Comparison of ENCODE assay signal across 20 cellular contexts in the genomic region with DNA sequence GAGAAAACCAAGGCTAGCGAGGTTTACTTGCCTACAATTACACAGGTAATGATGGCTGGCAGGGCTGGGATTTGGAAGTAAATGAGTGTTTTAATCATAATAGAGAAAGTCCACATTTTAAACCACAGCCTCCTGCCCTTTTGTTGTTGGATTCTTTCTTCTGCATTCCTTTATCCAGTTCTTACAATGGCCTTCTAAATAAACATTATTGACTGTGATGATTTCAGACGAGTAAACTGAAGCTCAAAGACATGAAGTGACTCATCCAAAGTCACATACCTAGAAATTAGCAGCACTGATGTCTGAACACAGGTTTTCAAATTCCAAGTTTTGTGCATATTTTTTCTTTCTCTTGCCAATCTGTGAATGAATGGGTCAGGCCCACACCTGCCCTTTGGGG. TPM values are rescaled to one million over a fixed set of nuclear protein-coding genes. Genes with fewer than 3 reads are reported as not detected.
DNase-seq lines count a peak whose midpoint lies in the region; ATAC-seq and TF ChIP-seq lines count a peak whose summit lies in the region.
"Had no signal": no experiment of that assay in that cellular context is flagged by ENCODE, and none has a peak within 500 bp of the region (broad histone marks: within the 10 kb centered on the region; RNA-seq: fewer than 3 reads in every experiment).

No MANE protein-coding gene starts in this region.

- no peaks in the 10 kb centered on the region for H3K36me3 ChIP-seq in thoracic aorta

- H3K27ac ChIP-seq in foreskin keratinocyte (no peak overlapping the region), thoracic aorta (peak overlapping the region; percentile 29 to 32)
- H3K27ac ChIP-seq: 22Rv1 had no signal

- POLR2A ChIA-PET in activated B cell treated with CpG ODN at 0.5 μM for 24 hours (lab: Charles Lee): no interaction called here

- no peak for ATAC-seq in activated B cell treated with CpG ODN at 0.5 μM for 24 hours (ENCODE audit: low read depth)
- peak; percentile 51 for ATAC-seq in foreskin keratinocyte
- ATAC-seq in thoracic aorta (ENCODE audit: insufficient number of reproducible peaks, low FRiP score, low read depth): no peak
- no peak for ATAC-seq in natural killer cell
- ATAC-seq in HG03457 (IDR thresholded peaks at IDR 0.05; ENCODE audit: unreplicated experiment): no peak
- ATAC-seq: CD8-positive, alpha-beta T cell; left lobe of liver had no signal

- TF ChIP-seq CTCF in activated B cell treated with CpG ODN at 0.5 μM for 24 hours (IDR thresholded peaks at IDR 0.05) (no peak), foreskin keratinocyte (conservative IDR thresholded peaks at IDR 0.05) (no peak), thoracic aorta (IDR thresholded peaks at IDR 0.05) (no peak), natural killer cell (IDR thresholded peaks at IDR 0.05) (no peak)

- H3K9me3 ChIP-seq in thoracic aorta: no peaks in the 10 kb centered on the region

- intact Hi-C loops in activated B cell treated with CpG ODN at 0.5 μM for 24 hours (cut with micrococcal nuclease): no loop called here
- intact Hi-C loops in natural killer cell (cut with micrococcal nuclease): no loop called here

- H3K27ac Mint-ChIP-seq in T-helper 2 cell treated with Interferon-gamma antibody and Interleukin-4, amounts not matched to agents 5 μg/mL and 100 μg/mL, for 36 hours: peak overlapping the region; percentile 1
- peak overlapping the region; percentile 8 for H3K27ac Mint-ChIP-seq in activated B cell treated with CpG ODN at 0.5 μM for 24 hours
- H3K27ac Mint-ChIP-seq in natural killer cell: peak overlapping the region in 1 of 2 donors; percentile 27
- H3K27ac Mint-ChIP-seq: activated CD4-positive, alpha-beta memory T cell treated with anti-CD3 and anti-CD28 coated beads, Interleukin-2, amount 10 ng/mL, durations not matched to agents 7 days and 5 days; activated T-helper 1 cell treated with anti-CD3 and anti-CD28 coated beads, Interleukin-12 subunit alpha, Interleukin-12 subunit beta, Interleukin-2, Interleukin-4 antibody, amounts not matched to agents 30 ng/mL and 10 ng/mL and 1 ng/mL, durations not matched to agents 14 hours and 24 hours and 36 hours; endodermal cell had no signal

- H3K27me3 ChIP-seq in foreskin keratinocyte: peaks cover 2% of the 10 kb centered on the region
- H3K27me3 ChIP-seq in thoracic aorta (replicated peaks; ENCODE audit: insufficient read depth): no peaks in the 10 kb centered on the region

- no peak for DNase-seq in T-helper 2 cell treated with Interferon-gamma antibody and Interleukin-4, amounts not matched to agents 5 μg/mL and 100 μg/mL, for 36 hours (ENCODE audit: low spot score)
- DNase-seq in T-helper 2 cell (no peak), activated B cell treated with CpG ODN at 0.5 μM for 24 hours (no peak), foreskin keratinocyte (peak in 1 of 2 donors; percentile 44), thoracic aorta (ENCODE audit: low spot score) (no peak), natural killer cell (no peak), activated gamma-delta T cell (lab: John Stamatoyannopoulos, UW) (no peak)
- DNase-seq: activated CD4-positive, alpha-beta memory T cell treated with anti-CD3 and anti-CD28 coated beads, Interleukin-2, amount 10 ng/mL, durations not matched to agents 7 days and 5 days; CD8-positive, alpha-beta T cell; endodermal cell; GDM1; head of caudate nucleus; NCI-H2029 treated with DMSO at 0.1 percent for 48 hours; NCI-H748 treated with DMSO at 0.1 percent for 48 hours; T1000 had no signal

- H3K4me1 ChIP-seq in foreskin keratinocyte: no peaks in the 10 kb centered on the region
- H3K4me1 ChIP-seq in thoracic aorta (ENCODE audit: control insufficient read depth in 1 of 2, low read depth in 2 of 2): peaks cover 25 to 80% of the 10 kb centered on the region in 2 donors

- H3K4me3 ChIP-seq in thoracic aorta: no peak overlapping the region

- CTCF ChIA-PET in activated B cell treated with CpG ODN at 0.5 μM for 24 hours (lab: Charles Lee): no interaction called here

- no peak overlapping the region for H3K4me3 Mint-ChIP-seq in T-helper 2 cell treated with Interferon-gamma antibody and Interleukin-4, amounts not matched to agents 5 μg/mL and 100 μg/mL, for 36 hours
- H3K4me3 Mint-ChIP-seq in activated B cell treated with CpG ODN at 0.5 μM for 24 hours (no peak overlapping the region), natural killer cell (no peak overlapping the region)
- H3K4me3 Mint-ChIP-seq: activated CD4-positive, alpha-beta memory T cell treated with anti-CD3 and anti-CD28 coated beads, Interleukin-2, amount 10 ng/mL, durations not matched to agents 7 days and 5 days; activated T-helper 1 cell treated with anti-CD3 and anti-CD28 coated beads, Interleukin-12 subunit alpha, Interleukin-12 subunit beta, Interleukin-2, Interleukin-4 antibody, amounts not matched to agents 30 ng/mL and 10 ng/mL and 1 ng/mL, durations not matched to agents 14 hours and 24 hours and 36 hours; CD8-positive, alpha-beta T cell; endodermal cell had no signal

- H3K4me1 Mint-ChIP-seq in T-helper 2 cell treated with Interferon-gamma antibody and Interleukin-4, amounts not matched to agents 5 μg/mL and 100 μg/mL, for 36 hours (ENCODE audit: low read depth): peaks cover 59% of the 10 kb centered on the region
- H3K4me1 Mint-ChIP-seq in activated B cell treated with CpG ODN at 0.5 μM for 24 hours (peaks cover 31% of the 10 kb centered on the region), natural killer cell (peaks cover 10 to 11% of the 10 kb centered on the region in 2 donors)

- H3K27me3 Mint-ChIP-seq in T-helper 2 cell treated with Interferon-gamma antibody and Interleukin-4, amounts not matched to agents 5 μg/mL and 100 μg/mL, for 36 hours (ENCODE audit: low read depth): no peaks in the 10 kb centered on the region
- H3K27me3 Mint-ChIP-seq in activated B cell treated with CpG ODN at 0.5 μM for 24 hours (peaks cover 2% of the 10 kb centered on the region), natural killer cell (ENCODE audit: low read depth in 2 of 2) (no peaks in the 10 kb centered on the region)

- H3K9me3 Mint-ChIP-seq in T-helper 2 cell treated with Interferon-gamma antibody and Interleukin-4, amounts not matched to agents 5 μg/mL and 100 μg/mL, for 36 hours: no peaks in the 10 kb centered on the region
- peaks cover 2% of the 10 kb centered on the region for H3K9me3 Mint-ChIP-seq in activated B cell treated with CpG ODN at 0.5 μM for 24 hours
- no peaks in the 10 kb centered on the region for H3K9me3 Mint-ChIP-seq in natural killer cell
- H3K9me3 Mint-ChIP-seq: activated CD4-positive, alpha-beta memory T cell treated with anti-CD3 and anti-CD28 coated beads, Interleukin-2, amount 10 ng/mL, durations not matched to agents 7 days and 5 days; activated T-helper 1 cell treated with anti-CD3 and anti-CD28 coated beads, Interleukin-12 subunit alpha, Interleukin-12 subunit beta, Interleukin-2, Interleukin-4 antibody, amounts not matched to agents 30 ng/mL and 10 ng/mL and 1 ng/mL, durations not matched to agents 14 hours and 24 hours and 36 hours; CD8-positive, alpha-beta T cell; endodermal cell had no signal

- peaks cover 2% of the 10 kb centered on the region for H3K36me3 Mint-ChIP-seq in T-helper 2 cell treated with Interferon-gamma antibody and Interleukin-4, amounts not matched to agents 5 μg/mL and 100 μg/mL, for 36 hours (ENCODE audit: low read depth)
- H3K36me3 Mint-ChIP-seq in activated B cell treated with CpG ODN at 0.5 μM for 24 hours (ENCODE audit: low read depth): no peaks in the 10 kb centered on the region
- no peaks in the 10 kb centered on the region for H3K36me3 Mint-ChIP-seq in natural killer cell
- H3K36me3 Mint-ChIP-seq: CD8-positive, alpha-beta T cell had no signal

RNA-seq across cellular contexts. Expression of a gene that starts 51.2 kb away (rescaled TPM):
- total RNA-seq in activated B cell treated with CpG ODN at 0.5 μM for 24 hours: not detected in 2 replicates
- total RNA-seq in foreskin keratinocyte: not detected in 2 replicates
- polyA plus RNA-seq in foreskin keratinocyte: not detected in 2 replicates
- total RNA-seq in thoracic aorta: 10 to 100 TPM; 18.2 to 24.0 TPM
- not detected for total RNA-seq in natural killer cell
- total RNA-seq: activated CD4-positive, alpha-beta memory T cell treated with anti-CD3 and anti-CD28 coated beads, Interleukin-2, amount 10 ng/mL, durations not matched to agents 7 days and 5 days; activated T-helper 1 cell treated with anti-CD3 and anti-CD28 coated beads, Interleukin-12 subunit alpha, Interleukin-12 subunit beta, Interleukin-2, Interleukin-4 antibody, amounts not matched to agents 30 ng/mL and 10 ng/mL and 1 ng/mL, durations not matched to agents 14 hours and 24 hours and 36 hours; CD8-positive, alpha-beta T cell; endodermal cell had no signal
- polyA plus RNA-seq: neural cell had no signal

Comparison
In these comparisons a context has a peak if more than half of its experiments do, and no peak if none do; other contexts are left out.
1. RNA of a gene that starts 51.2 kb away (total RNA-seq): 18.2 to 24.0 TPM in thoracic aorta; not detected in activated B cell treated with CpG ODN at 0.5 μM for 24 hours, not detected in foreskin keratinocyte and not detected in natural killer cell; every median in the first group is over 10 times any median in the second.